Comparison of ENCODE assay signal across 8 cellular contexts in the genomic region with DNA sequence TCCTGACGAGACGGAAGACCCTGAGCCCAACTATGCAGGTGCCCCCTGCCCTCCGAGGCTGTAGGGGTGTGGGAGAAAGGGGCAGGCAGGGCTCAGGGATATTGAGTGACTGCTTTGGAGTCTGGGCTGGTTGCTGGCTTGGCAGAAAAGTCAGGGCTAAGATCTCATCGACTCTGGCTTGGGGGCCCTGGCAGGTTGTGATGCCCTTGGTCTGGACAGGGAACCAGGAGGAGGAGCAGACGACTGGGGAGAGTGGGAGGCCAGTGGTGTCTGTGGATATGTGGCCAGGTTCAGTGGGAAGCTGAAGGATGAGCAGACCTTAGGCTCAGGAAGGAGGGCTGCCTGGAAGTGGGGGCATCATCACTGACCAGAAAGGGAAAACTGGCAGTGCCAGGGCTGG. TPM values are rescaled to one million over a fixed set of nuclear protein-coding genes. Genes with fewer than 3 reads are reported as not detected.
DNase-seq lines count a peak whose midpoint lies in the region; TF ChIP-seq lines count a peak whose summit lies in the region.
"Not testable (repeated sequence)": the region's sequence is repeated elsewhere in the genome, so short reads cannot be mapped to it uniquely, and the experiment has no call there.
"Had no signal": no experiment of that assay in that cellular context is flagged by ENCODE, and none has a peak within 500 bp of the region (broad histone marks: within the 10 kb centered on the region; RNA-seq: fewer than 3 reads in every experiment).

No MANE protein-coding gene starts in this region.

- not testable (repeated sequence) for H3K4me1 Mint-ChIP-seq in activated CD4-positive, alpha-beta T cell treated with anti-CD3 and anti-CD28 coated beads, Interleukin-2, amount 10 ng/mL, durations not matched to agents 24 days and 14 days; neural progenitor cell

- not testable (repeated sequence) for H3K27me3 ChIP-seq in neural progenitor cell, sigmoid colon

- H3K4me1 ChIP-seq in neural progenitor cell, sigmoid colon: not testable (repeated sequence)

- H3K36me3 Mint-ChIP-seq in activated CD4-positive, alpha-beta T cell treated with anti-CD3 and anti-CD28 coated beads, Interleukin-2, amount 10 ng/mL, durations not matched to agents 24 days and 14 days (ENCODE audit: low read depth); neural progenitor cell: not testable (repeated sequence)

- H2AFZ ChIP-seq in neural progenitor cell (replicated peaks): not testable (repeated sequence)

- not testable (repeated sequence) for H3K4me3 Mint-ChIP-seq in activated CD4-positive, alpha-beta T cell treated with anti-CD3 and anti-CD28 coated beads, Interleukin-2, amount 10 ng/mL, durations not matched to agents 24 days and 14 days; neural progenitor cell

- H3K4me2 ChIP-seq in neural progenitor cell: not testable (repeated sequence)

- H4K20me1 ChIP-seq in neural progenitor cell (ENCODE audit: low read depth): not testable (repeated sequence)

- TF ChIP-seq EP300 in sigmoid colon (IDR thresholded peaks at IDR 0.05): not testable (repeated sequence)

- H3K27ac Mint-ChIP-seq in activated CD4-positive, alpha-beta T cell treated with anti-CD3 and anti-CD28 coated beads, Interleukin-2, amount 10 ng/mL, durations not matched to agents 24 days and 14 days; neural progenitor cell: not testable (repeated sequence)

- not testable (repeated sequence) for H3K9me3 ChIP-seq in neural progenitor cell (ENCODE audit: low read depth); sigmoid colon

- peak; percentile 3 for DNase-seq in H4 (ENCODE audit: low spot score)
- peak; percentile 34 for DNase-seq in activated CD4-positive, alpha-beta T cell treated with anti-CD3 and anti-CD28 coated beads, Interleukin-2, amount 10 ng/mL, durations not matched to agents 24 days and 14 days
- peak; percentile 40 for DNase-seq in ecto neural progenitor cell (ENCODE audit: low spot score)
- peak; percentile 40 for DNase-seq in islet precursor cell
- DNase-seq in neural progenitor cell (ENCODE audit: low spot score): peak; percentile 1
- peak; percentile 37 for DNase-seq in sigmoid colon

- not testable (repeated sequence) for H3K9ac ChIP-seq in neural progenitor cell

- not testable (repeated sequence) for H3K4me3 ChIP-seq in neural progenitor cell, sigmoid colon

- not testable (repeated sequence) for TF ChIP-seq POLR2A in sigmoid colon (IDR thresholded peaks at IDR 0.05)

- TF ChIP-seq CTCF in neural progenitor cell (IDR thresholded peaks at IDR 0.05); sigmoid colon (IDR thresholded peaks at IDR 0.05): not testable (repeated sequence)

- H3K79me2 ChIP-seq in neural progenitor cell (ENCODE audit: low read depth): not testable (repeated sequence)

- not testable (repeated sequence) for H3K27ac ChIP-seq in neural progenitor cell, sigmoid colon

- not testable (repeated sequence) for H3K36me3 ChIP-seq in neural progenitor cell, sigmoid colon

- H3F3A ChIP-seq in neural progenitor cell (ENCODE audit: low read depth): not testable (repeated sequence)

- intact Hi-C loops in activated CD4-positive, alpha-beta T cell treated with anti-CD3 and anti-CD28 coated beads, Interleukin-2, amount 10 ng/mL, durations not matched to agents 24 days and 14 days (cut with micrococcal nuclease); sigmoid colon (cut with DNase I): not testable (repeated sequence)

- not testable (repeated sequence) for H3K27me3 Mint-ChIP-seq in activated CD4-positive, alpha-beta T cell treated with anti-CD3 and anti-CD28 coated beads, Interleukin-2, amount 10 ng/mL, durations not matched to agents 24 days and 14 days; neural progenitor cell (ENCODE audit: insufficient read depth, low read depth)

- not testable (repeated sequence) for H3K9me3 Mint-ChIP-seq in activated CD4-positive, alpha-beta T cell treated with anti-CD3 and anti-CD28 coated beads, Interleukin-2, amount 10 ng/mL, durations not matched to agents 24 days and 14 days; neural progenitor cell

- WGBS in sigmoid colon, 2 donors: 79 to 85% methylated on average over 5 of the region's 5 CpGs

RNA-seq across cellular contexts. Expression of a gene that starts 9.8 kb away (rescaled TPM):
- not detected in 2 replicates for total RNA-seq in H4 (2014; rRNA removed; shearing (Covaris generic))
- 0.54 TPM in 1 of 2 replicates, not detected in the other for total RNA-seq in activated CD4-positive, alpha-beta T cell treated with anti-CD3 and anti-CD28 coated beads, Interleukin-2, amount 10 ng/mL, durations not matched to agents 24 days and 14 days
- total RNA-seq in neural progenitor cell (ENCODE audit: low replicate concordance) (not detected in 2 replicates), sigmoid colon (1 to 10 TPM; 1.2 to 7.1 (median 4.0) TPM)
- polyA plus RNA-seq in sigmoid colon: 10 to 100 TPM in 2 of 3 donors, 1 to 10 TPM in 1; 9.0 to 27.8 (median 10.9) TPM
- total RNA-seq: Caco-2 had no signal
- polyA plus RNA-seq: AG04450 had no signal
